ENCODE assay signal across 8 cellular contexts in the genomic region with DNA sequence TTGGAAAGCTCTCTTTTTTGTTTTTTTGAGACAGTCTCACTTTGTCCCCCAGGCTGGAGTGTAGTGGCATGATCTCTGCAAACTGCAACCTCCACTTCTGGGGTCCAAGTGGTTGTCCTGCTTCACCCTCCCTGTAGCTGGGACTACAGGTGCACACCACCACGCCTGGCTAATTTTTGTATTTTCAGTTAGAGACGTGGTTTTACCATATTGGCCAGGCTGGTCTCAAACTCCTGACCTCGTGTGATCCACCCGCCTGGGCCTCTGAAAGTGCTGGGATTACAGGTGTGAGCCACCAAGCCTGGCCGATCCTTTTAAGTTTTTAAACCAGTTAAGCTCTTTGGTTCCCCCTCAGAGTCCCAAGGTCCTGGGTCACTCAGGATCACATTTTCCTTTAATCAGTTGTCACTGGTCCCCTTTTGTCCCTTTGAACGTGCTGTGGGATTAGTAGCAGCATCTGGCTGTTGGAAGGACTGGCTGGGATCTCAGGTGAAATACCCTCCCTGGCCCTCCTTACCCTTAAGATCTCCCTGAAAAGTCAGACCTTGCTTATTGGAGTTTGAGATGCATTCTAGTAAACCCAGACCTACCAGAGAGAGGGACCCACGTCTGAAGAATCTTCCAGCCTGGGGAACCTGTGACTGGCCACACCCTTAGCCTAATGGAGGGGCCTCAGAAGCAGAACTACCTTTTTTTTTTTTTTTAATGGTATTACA. TPM values are rescaled to one million over a fixed set of nuclear protein-coding genes. Genes with fewer than 3 reads are reported as not detected.
DNase-seq lines count a peak whose midpoint lies in the region; ATAC-seq and TF ChIP-seq lines count a peak whose summit lies in the region.

No MANE protein-coding gene starts in this region.

- peak; percentile 79 for TF ChIP-seq POLR2A in GM19099 (IDR thresholded peaks at IDR 0.05; ENCODE audit: extremely low read depth, insufficient read length, low read depth)

- peaks cover 0 to 11% (median 0%) of the 10 kb centered on the region in 8 donors for H3K9me3 Mint-ChIP-seq in CD4-positive, alpha-beta memory T cell

- H3K4me1 Mint-ChIP-seq in CD4-positive, alpha-beta memory T cell = peaks cover 35 to 64% (median 50%) of the 10 kb centered on the region in 4 donors

- CTCF ChIA-PET in CD4-positive, alpha-beta memory T cell (lab: Charles Lee; ENCODE audit: partially characterized antibody) = interaction anchor here (0.7 to 11.4 kb wide), 14 partner anchors 9 to 139 kb away, joined by 3 to 186 read pairs (median 10); a partner anchor contains a TSS

- TF ChIP-seq CTCF in lung (IDR thresholded peaks at IDR 0.05; ENCODE audit: control extremely low read depth, extremely low read depth) (no peak), thoracic aorta (IDR thresholded peaks at IDR 0.05) (no peak)

- H3K4me3 Mint-ChIP-seq in CD4-positive, alpha-beta memory T cell = no peak overlapping the region

- 13 to 26% methylated on average over 7 of the region's 7 CpGs for WGBS in lung, 2 donors

- peaks cover 33 to 34% of the 10 kb centered on the region in 2 donors for H3K36me3 Mint-ChIP-seq in CD4-positive, alpha-beta memory T cell

- intact Hi-C loops in CD4-positive, alpha-beta memory T cell (cut with micrococcal nuclease) = loop anchor here (1.0 kb wide), 1 partner anchor 8 kb away; a partner anchor contains a TSS

- no peaks in the 10 kb centered on the region for H3K9me3 ChIP-seq in CD4-positive, alpha-beta memory T cell (ENCODE audit: control insufficient read depth in 1 of 2, low read length in 2 of 2)
- H3K9me3 ChIP-seq in SJSA1 (replicated peaks) (peaks cover 17% of the 10 kb centered on the region), lung (ENCODE audit: control insufficient read depth in 2 of 2, insufficient read depth in 1 of 2, low read length in 1 of 2) (no peaks in the 10 kb centered on the region), thoracic aorta (no peaks in the 10 kb centered on the region)

- H3K27ac Mint-ChIP-seq in CD4-positive, alpha-beta memory T cell = peak overlapping the region in 6 of 7 donors; percentile 84 to 96 (median 93)

- peak overlapping the region; percentile 35 for H3K27ac ChIP-seq in CD4-positive, alpha-beta memory T cell (ENCODE audit: low read depth, low read length)
- H3K27ac ChIP-seq in SJSA1 (peak overlapping the region; percentile 29), caudate nucleus (ENCODE audit: low read depth, low read length) (peak overlapping the region; percentile 100), lung (ENCODE audit: low read depth in 1 of 2, low read length in 1 of 2) (peak overlapping the region; percentile 74 to 94), thoracic aorta (peak overlapping the region; percentile 99)

- peaks cover 49% of the 10 kb centered on the region for H3K36me3 ChIP-seq in CD4-positive, alpha-beta memory T cell (ENCODE audit: insufficient read depth, low read length)
- H3K36me3 ChIP-seq in SJSA1 (peaks cover 60% of the 10 kb centered on the region), lung (ENCODE audit: control insufficient read depth in 2 of 2, insufficient read depth in 2 of 2, low read length in 2 of 2) (peaks cover 9 to 28% of the 10 kb centered on the region in 2 donors), thoracic aorta (peaks cover 45% of the 10 kb centered on the region)

- H3K4me1 ChIP-seq in CD4-positive, alpha-beta memory T cell (ENCODE audit: insufficient read depth, low read length) = peaks cover 52% of the 10 kb centered on the region
- H3K4me1 ChIP-seq in SJSA1 (replicated peaks) (peaks cover 54% of the 10 kb centered on the region), lung (ENCODE audit: control insufficient read depth in 2 of 2, insufficient read depth in 2 of 2, low read length in 2 of 2) (peaks cover 0 to 2% of the 10 kb centered on the region in 2 donors), thoracic aorta (ENCODE audit: control insufficient read depth in 1 of 2, low read depth in 2 of 2) (peaks cover 13 to 31% of the 10 kb centered on the region in 2 donors)

- peak; percentile 39 for ATAC-seq in HG03354 (IDR thresholded peaks at IDR 0.05; ENCODE audit: poor library complexity, severe bottlenecking, unreplicated experiment)
- ATAC-seq in lung (ENCODE audit: insufficient read depth, low FRiP score) = peak; percentile 1
- peak; percentile 16 for ATAC-seq in thoracic aorta (ENCODE audit: insufficient number of reproducible peaks, low FRiP score, low read depth)

- H3K27me3 Mint-ChIP-seq in CD4-positive, alpha-beta memory T cell = no peaks in the 10 kb centered on the region

- POLR2A ChIA-PET in CD4-positive, alpha-beta memory T cell (lab: Charles Lee; ENCODE audit: partially characterized antibody) = interaction anchor here (0.7 to 27.2 kb wide), 38 partner anchors 10 to 595 kb away, joined by 3 to 3839 read pairs (median 6); a partner anchor contains a TSS

- H3K27me3 ChIP-seq in CD4-positive, alpha-beta memory T cell (ENCODE audit: insufficient read depth, low read length) = no peaks in the 10 kb centered on the region
- H3K27me3 ChIP-seq in SJSA1 (replicated peaks) (peaks cover 50% of the 10 kb centered on the region), lung (ENCODE audit: control insufficient read depth, insufficient read depth) (no peaks in the 10 kb centered on the region), thoracic aorta (replicated peaks; ENCODE audit: insufficient read depth) (no peaks in the 10 kb centered on the region)

- H3K4me3 ChIP-seq in CD4-positive, alpha-beta memory T cell (ENCODE audit: low read length in 2 of 2) = no peak overlapping the region
- peak overlapping the region; percentile 6 for H3K4me3 ChIP-seq in SJSA1
- H3K4me3 ChIP-seq in lung = peak overlapping the region; percentile 14
- H3K4me3 ChIP-seq in thoracic aorta = peak overlapping the region; percentile 89

- peak in 3 of 5 donors; percentile 40 to 72 (median 52) for DNase-seq in CD4-positive, alpha-beta memory T cell
- DNase-seq in SJSA1 (ENCODE audit: low read depth in 1 of 2, low spot score in 2 of 2) (peak in 1 of 2 experiments; percentile 90), caudate nucleus (lab: John Stamatoyannopoulos, UW) (peak in 21 of 61 donors; percentile 52 to 98 (median 67)), lung (ENCODE audit: low spot score) (no peak), thoracic aorta (ENCODE audit: low spot score) (no peak), ecto neural progenitor cell (ENCODE audit: low spot score) (no peak)

RNA-seq across cellular contexts. Expression of a gene that starts 8.1 kb away (rescaled TPM):
- over 10,000 TPM; 29,058 to 29,932 TPM for total RNA-seq in CD4-positive, alpha-beta memory T cell
- polyA plus RNA-seq in CD4-positive, alpha-beta memory T cell = 1,000 to 10,000 TPM; 2,969 to 3,488 TPM
- total RNA-seq in SJSA1 (2014; rRNA removed; shearing (Covaris generic)) = 1,620 and 2,210 TPM in 2 replicates
- total RNA-seq in lung (over 10,000 TPM; 10,633 to 48,332 TPM), thoracic aorta (over 10,000 TPM; 20,776 to 38,952 TPM)
- 1,000 to 10,000 TPM in 1 of 2 donors, 100 to 1,000 TPM in 1; 125 to 2,965 TPM for polyA plus RNA-seq in lung

RNA-seq across cellular contexts. Expression of a gene that starts 18.0 kb away (rescaled TPM):
- 10 to 100 TPM; 72.5 to 81.3 TPM for total RNA-seq in CD4-positive, alpha-beta memory T cell
- 10 to 100 TPM; 22.9 to 40.8 TPM for polyA plus RNA-seq in CD4-positive, alpha-beta memory T cell
- total RNA-seq in SJSA1 (2014; rRNA removed; shearing (Covaris generic)) = 103 and 130 TPM in 2 replicates
- total RNA-seq in lung = 10 to 100 TPM; 54.3 to 93.8 TPM
- polyA plus RNA-seq in lung = 100 to 1,000 TPM in 1 of 2 donors, 10 to 100 TPM in 1; 79.1 to 107 TPM
- total RNA-seq in thoracic aorta = 100 to 1,000 TPM in 1 of 2 donors, 10 to 100 TPM in 1; 96.8 to 106 TPM

RNA-seq across cellular contexts. Expression of a gene that starts 51.2 kb away (rescaled TPM):
- total RNA-seq in CD4-positive, alpha-beta memory T cell = 100 to 1,000 TPM; 201 to 211 TPM
- polyA plus RNA-seq in CD4-positive, alpha-beta memory T cell = 10 to 100 TPM in 1 of 2 donors, 1 to 10 TPM in 1; 9.0 to 23.6 TPM
- 22.9 and 52.0 TPM in 2 replicates for total RNA-seq in SJSA1 (2014; rRNA removed; shearing (Covaris generic))
- total RNA-seq in lung (100 to 1,000 TPM; 100 to 111 TPM), thoracic aorta (100 to 1,000 TPM; 492 to 512 TPM)
- polyA plus RNA-seq in lung = 10 to 100 TPM; 39.1 to 46.6 TPM

Comparison
In these comparisons a context has a peak if more than half of its experiments do, and no peak if none do; other contexts are left out.
1. DNase-seq: peak in CD4-positive, alpha-beta memory T cell (3 of 5); none in lung (single experiment), thoracic aorta (single experiment) and ecto neural progenitor cell (single experiment).
2. H3K27ac ChIP-seq: peak in every context shown above with its lines; median percentile 100 in caudate nucleus; 99 in thoracic aorta; 84 in lung; 35 in CD4-positive, alpha-beta memory T cell; 29 in SJSA1.
3. H3K4me3 ChIP-seq: peak in SJSA1 (single experiment), lung (single experiment) and thoracic aorta (single experiment); none in CD4-positive, alpha-beta memory T cell (0 of 2).
4. Peak in every context shown above with its lines, with median percentiles within 50 percentile points of each other: ATAC-seq.